1 cellular context compared by ENCODE assay signal in genomic region chr20:38137441-38138037, GRCh38.
TF ChIP-seq lines count a peak whose summit lies in the region.

No MANE protein-coding gene starts in this region.

TF ChIP-seq in WTC11, 78 proteins besides CTCF, POLR2A, EP300 and RAD21 (continued from another document):
- no peak for TF ChIP-seq ZNF219 (CRISPR knock-in tag; IDR thresholded peaks at IDR 0.05; ENCODE audit: borderline replicate concordance)
TF ChIP-seq in WTC11: peak in this region for 0.
